ENCODE assay signal across 1 cellular context in genomic region chr1:166907051-166907450, GRCh38.
TF ChIP-seq lines count a peak whose summit lies in the region.

No MANE protein-coding gene starts in this region.

TF ChIP-seq in HepG2, 621 proteins besides CTCF, POLR2A, EP300 and RAD21:
- TF ChIP-seq ZFP36L2 (CRISPR knock-in tag; IDR thresholded peaks at IDR 0.05) = no peak
- TF ChIP-seq ASH2L (IDR thresholded peaks at IDR 0.05; ENCODE audit: insufficient read length, low read depth, low read length) = no peak
- no peak for TF ChIP-seq ZNF556 (CRISPR knock-in tag; IDR thresholded peaks at IDR 0.05; ENCODE audit: borderline replicate concordance)
- TF ChIP-seq ZBTB4 (CRISPR knock-in tag; IDR thresholded peaks at IDR 0.05; ENCODE audit: borderline replicate concordance) = no peak
- TF ChIP-seq ZNF7 (CRISPR knock-in tag; IDR thresholded peaks at IDR 0.05) = no peak
- TF ChIP-seq, protein P1, sequence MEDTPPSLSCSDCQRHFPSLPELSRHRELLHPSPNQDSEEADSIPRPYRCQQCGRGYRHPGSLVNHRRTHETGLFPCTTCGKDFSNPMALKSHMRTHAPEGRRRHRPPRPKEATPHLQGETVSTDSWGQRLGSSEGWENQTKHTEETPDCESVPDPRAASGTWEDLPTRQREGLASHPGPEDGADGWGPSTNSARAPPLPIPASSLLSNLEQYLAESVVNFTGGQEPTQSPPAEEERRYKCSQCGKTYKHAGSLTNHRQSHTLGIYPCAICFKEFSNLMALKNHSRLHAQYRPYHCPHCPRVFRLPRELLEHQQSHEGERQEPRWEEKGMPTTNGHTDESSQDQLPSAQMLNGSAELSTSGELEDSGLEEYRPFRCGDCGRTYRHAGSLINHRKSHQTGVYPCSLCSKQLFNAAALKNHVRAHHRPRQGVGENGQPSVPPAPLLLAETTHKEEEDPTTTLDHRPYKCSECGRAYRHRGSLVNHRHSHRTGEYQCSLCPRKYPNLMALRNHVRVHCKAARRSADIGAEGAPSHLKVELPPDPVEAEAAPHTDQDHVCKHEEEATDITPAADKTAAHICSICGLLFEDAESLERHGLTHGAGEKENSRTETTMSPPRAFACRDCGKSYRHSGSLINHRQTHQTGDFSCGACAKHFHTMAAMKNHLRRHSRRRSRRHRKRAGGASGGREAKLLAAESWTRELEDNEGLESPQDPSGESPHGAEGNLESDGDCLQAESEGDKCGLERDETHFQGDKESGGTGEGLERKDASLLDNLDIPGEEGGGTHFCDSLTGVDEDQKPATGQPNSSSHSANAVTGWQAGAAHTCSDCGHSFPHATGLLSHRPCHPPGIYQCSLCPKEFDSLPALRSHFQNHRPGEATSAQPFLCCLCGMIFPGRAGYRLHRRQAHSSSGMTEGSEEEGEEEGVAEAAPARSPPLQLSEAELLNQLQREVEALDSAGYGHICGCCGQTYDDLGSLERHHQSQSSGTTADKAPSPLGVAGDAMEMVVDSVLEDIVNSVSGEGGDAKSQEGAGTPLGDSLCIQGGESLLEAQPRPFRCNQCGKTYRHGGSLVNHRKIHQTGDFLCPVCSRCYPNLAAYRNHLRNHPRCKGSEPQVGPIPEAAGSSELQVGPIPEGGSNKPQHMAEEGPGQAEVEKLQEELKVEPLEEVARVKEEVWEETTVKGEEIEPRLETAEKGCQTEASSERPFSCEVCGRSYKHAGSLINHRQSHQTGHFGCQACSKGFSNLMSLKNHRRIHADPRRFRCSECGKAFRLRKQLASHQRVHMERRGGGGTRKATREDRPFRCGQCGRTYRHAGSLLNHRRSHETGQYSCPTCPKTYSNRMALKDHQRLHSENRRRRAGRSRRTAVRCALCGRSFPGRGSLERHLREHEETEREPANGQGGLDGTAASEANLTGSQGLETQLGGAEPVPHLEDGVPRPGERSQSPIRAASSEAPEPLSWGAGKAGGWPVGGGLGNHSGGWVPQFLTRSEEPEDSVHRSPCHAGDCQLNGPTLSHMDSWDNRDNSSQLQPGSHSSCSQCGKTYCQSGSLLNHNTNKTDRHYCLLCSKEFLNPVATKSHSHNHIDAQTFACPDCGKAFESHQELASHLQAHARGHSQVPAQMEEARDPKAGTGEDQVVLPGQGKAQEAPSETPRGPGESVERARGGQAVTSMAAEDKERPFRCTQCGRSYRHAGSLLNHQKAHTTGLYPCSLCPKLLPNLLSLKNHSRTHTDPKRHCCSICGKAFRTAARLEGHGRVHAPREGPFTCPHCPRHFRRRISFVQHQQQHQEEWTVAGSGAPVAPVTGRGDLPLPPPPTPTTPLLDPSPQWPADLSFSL (CRISPR knock-in tag; IDR thresholded peaks at IDR 0.05) = no peak
- no peak for TF ChIP-seq ZBTB37 (CRISPR knock-in tag; IDR thresholded peaks at IDR 0.05)
- no peak for TF ChIP-seq ZKSCAN8 (CRISPR knock-in tag; IDR thresholded peaks at IDR 0.05; ENCODE audit: borderline replicate concordance)
- TF ChIP-seq ZNF569 (CRISPR knock-in tag; IDR thresholded peaks at IDR 0.05; ENCODE audit: borderline replicate concordance) = no peak
- no peak for TF ChIP-seq ZNF557 (CRISPR knock-in tag; IDR thresholded peaks at IDR 0.05)
- TF ChIP-seq PREB (CRISPR knock-in tag; IDR thresholded peaks at IDR 0.05) = no peak
- TF ChIP-seq FOXA1 (IDR thresholded peaks at IDR 0.05) = no peak
- TF ChIP-seq FOXA1 (CRISPR knock-in tag; IDR thresholded peaks at IDR 0.05) = no peak
